In genomic region chr11:853682-854448, GRCh38 we compare ENCODE assay signal across 28 cellular contexts.
"Had no signal": no experiment of that assay in that cellular context is flagged by ENCODE, and none has a peak within 500 bp of the region (broad histone marks: within the 10 kb centered on the region; RNA-seq: fewer than 3 reads in every experiment).

No MANE protein-coding gene starts in this region.

- H3K27me3 Mint-ChIP-seq: activated CD4-positive, alpha-beta T cell treated with anti-CD3 and anti-CD28 coated beads, Interleukin-2, amount 10 ng/mL, durations not matched to agents 7 days and 5 days had no signal

- FAIRE-seq: bronchial epithelial cell had no signal

- H3K27me3 ChIP-seq: ascending aorta had no signal

- DNase-seq: activated CD4-positive, alpha-beta memory T cell treated with anti-CD3 and anti-CD28 coated beads for 36 hours; activated CD4-positive, alpha-beta T cell treated with anti-CD3 and anti-CD28 coated beads, Interleukin-2, amount 10 ng/mL, durations not matched to agents 7 days and 5 days; activated CD4-positive, CD25-positive, alpha-beta regulatory T cell; activated CD8-positive, alpha-beta memory T cell treated with anti-CD3 and anti-CD28 coated beads for 24 hours; activated effector memory CD4-positive, alpha-beta T cell treated with anti-CD3 and anti-CD28 coated beads, Interleukin-2, amount 50 U/mL, for 16 hours; activated naive CD4-positive, alpha-beta T cell treated with Interleukin-2 at 50 U/mL for 16 hours; activated naive CD8-positive, alpha-beta T cell treated with anti-CD3 and anti-CD28 coated beads, Interleukin-2, amount 50 U/mL, for 24 hours; activated T-cell treated with anti-CD3 and anti-CD28 coated beads, Interleukin-2, amount 50 U/mL, for 4 hours; amniotic stem cell; body of pancreas; central memory CD4-positive, alpha-beta T cell; Kasumi-1; NCI-H1092 treated with DMSO at 0.1 percent for 48 hours; NCI-H1417 treated with DMSO at 0.1 percent for 48 hours; NCI-H1694; NCI-H2029; NCI-H2107; NCI-H2171 treated with DMSO at 0.1 percent for 48 hours; NCI-H226; NCI-H510A; NCI-H69; SK-N-SH; T-helper 1 cell had no signal

- H3K4me2 ChIP-seq: SK-N-SH had no signal

- H3K27ac Mint-ChIP-seq: activated CD4-positive, alpha-beta memory T cell treated with anti-CD3 and anti-CD28 coated beads for 36 hours; activated CD4-positive, alpha-beta T cell treated with anti-CD3 and anti-CD28 coated beads, Interleukin-2, amount 10 ng/mL, durations not matched to agents 7 days and 5 days; activated naive CD4-positive, alpha-beta T cell treated with anti-CD3 and anti-CD28 coated beads, Interleukin-2, amount 50 U/mL, for 72 hours; activated naive CD8-positive, alpha-beta T cell treated with anti-CD3 and anti-CD28 coated beads, Interleukin-2, amount 50 U/mL, for 24 hours had no signal

- H3K9me3 ChIP-seq: ascending aorta, body of pancreas, SK-N-SH had no signal

- H3K36me3 Mint-ChIP-seq: activated CD4-positive, alpha-beta memory T cell treated with anti-CD3 and anti-CD28 coated beads for 36 hours; activated naive CD4-positive, alpha-beta T cell treated with anti-CD3 and anti-CD28 coated beads, Interleukin-2, amount 50 U/mL, for 72 hours had no signal

- H3K4me3 ChIP-seq: ascending aorta, body of pancreas had no signal

- H3K4me3 Mint-ChIP-seq: activated CD4-positive, alpha-beta memory T cell treated with anti-CD3 and anti-CD28 coated beads for 36 hours; activated CD4-positive, alpha-beta T cell treated with anti-CD3 and anti-CD28 coated beads, Interleukin-2, amount 10 ng/mL, durations not matched to agents 7 days and 5 days; activated naive CD8-positive, alpha-beta T cell treated with anti-CD3 and anti-CD28 coated beads, Interleukin-2, amount 50 U/mL, for 24 hours; activated T-cell treated with anti-CD3 and anti-CD28 coated beads, Interleukin-2, amount 50 U/mL, for 4 hours had no signal

- H3K9ac ChIP-seq: SK-N-SH had no signal

- H3K27ac ChIP-seq: body of pancreas, VCaP had no signal

- H3K9me3 Mint-ChIP-seq: activated CD4-positive, alpha-beta memory T cell treated with anti-CD3 and anti-CD28 coated beads for 36 hours; activated CD4-positive, alpha-beta T cell treated with anti-CD3 and anti-CD28 coated beads, Interleukin-2, amount 10 ng/mL, durations not matched to agents 7 days and 5 days; activated naive CD4-positive, alpha-beta T cell treated with anti-CD3 and anti-CD28 coated beads, Interleukin-2, amount 50 U/mL, for 72 hours; activated naive CD8-positive, alpha-beta T cell treated with anti-CD3 and anti-CD28 coated beads, Interleukin-2, amount 50 U/mL, for 24 hours; activated T-cell treated with anti-CD3 and anti-CD28 coated beads, Interleukin-2, amount 50 U/mL, for 4 hours had no signal

- H3K36me3 ChIP-seq: ascending aorta had no signal

- ATAC-seq: activated naive CD4-positive, alpha-beta T cell treated with anti-CD3 and anti-CD28 coated beads, Interleukin-2, amount 50 U/mL, for 72 hours; activated naive CD8-positive, alpha-beta T cell treated with anti-CD3 and anti-CD28 coated beads, Interleukin-2, amount 50 U/mL, for 24 hours; activated T-cell treated with anti-CD3 and anti-CD28 coated beads, Interleukin-2, amount 50 U/mL, for 4 hours; body of pancreas; Right ventricle myocardium inferior had no signal

- H3K4me1 Mint-ChIP-seq: activated CD4-positive, alpha-beta T cell treated with anti-CD3 and anti-CD28 coated beads, Interleukin-2, amount 10 ng/mL, durations not matched to agents 7 days and 5 days; activated naive CD8-positive, alpha-beta T cell treated with anti-CD3 and anti-CD28 coated beads, Interleukin-2, amount 50 U/mL, for 24 hours had no signal

- H3K9me2 ChIP-seq: SK-N-SH had no signal
